In genomic region chr10:110225756-110226554, GRCh38 we compare ENCODE assay signal across 8 cellular contexts. TPM values are rescaled to one million over a fixed set of nuclear protein-coding genes. Genes with fewer than 3 reads are reported as not detected.
DNase-seq lines count a peak whose midpoint lies in the region; ATAC-seq and TF ChIP-seq lines count a peak whose summit lies in the region.

No MANE protein-coding gene starts in this region.

- H3K36me3 ChIP-seq in H7 (replicated peaks; ENCODE audit: control insufficient read depth, insufficient read depth, low read length) (no peaks in the 10 kb centered on the region), RWPE2 (ENCODE audit: low read depth) (no peaks in the 10 kb centered on the region; the same call in 1 of the 2 replicates)

- peaks cover 5% of the 10 kb centered on the region for H3K4me1 ChIP-seq in RWPE2 (ENCODE audit: insufficient read depth, poor library complexity, severe bottlenecking)
- H3K4me1 ChIP-seq in foreskin keratinocyte: no peaks in the 10 kb centered on the region

- H3K4me1 Mint-ChIP-seq in neural crest cell: peaks cover 27% of the 10 kb centered on the region
- H3K4me1 Mint-ChIP-seq in stimulated activated naive CD8-positive, alpha-beta T cell treated with anti-CD3 and anti-CD28 coated beads, Interleukin-15, amount 100 ng/mL, for 72 hours: peaks cover 58% of the 10 kb centered on the region

- H3K27me3 Mint-ChIP-seq in neural crest cell (ENCODE audit: low read depth): peaks cover 6% of the 10 kb centered on the region
- peaks cover 21% of the 10 kb centered on the region for H3K27me3 Mint-ChIP-seq in stimulated activated naive CD8-positive, alpha-beta T cell treated with anti-CD3 and anti-CD28 coated beads, Interleukin-15, amount 100 ng/mL, for 72 hours

- H3K36me3 Mint-ChIP-seq in neural crest cell (ENCODE audit: low read depth): no peaks in the 10 kb centered on the region

- H3K27ac ChIP-seq in RWPE2 (ENCODE audit: poor library complexity, severe bottlenecking): peak overlapping the region; percentile 55
- no peak overlapping the region for H3K27ac ChIP-seq in foreskin keratinocyte

- ATAC-seq in RWPE2 (ENCODE audit: low read depth) (peak; percentile 81), foreskin keratinocyte (peak; percentile 75)
- peak; percentile 84 for ATAC-seq in stimulated activated naive CD8-positive, alpha-beta T cell treated with anti-CD3 and anti-CD28 coated beads, Interleukin-15, amount 100 ng/mL, for 72 hours

- peak; percentile 61 for TF ChIP-seq CTCF in LNCaP clone FGC (IDR thresholded peaks at IDR 0.05; ENCODE audit: control insufficient read depth, extremely low read depth, insufficient read depth)
- peak; percentile 77 for TF ChIP-seq CTCF in RWPE2 (IDR thresholded peaks at IDR 0.05; ENCODE audit: poor library complexity, severe bottlenecking)
- TF ChIP-seq CTCF in foreskin keratinocyte (conservative IDR thresholded peaks at IDR 0.05): peak; percentile 83
- TF ChIP-seq CTCF in neural crest cell (conservative IDR thresholded peaks at IDR 0.05): peak; percentile 74

- DNase-seq in ELR (ENCODE audit: low read depth) (peak; percentile 97), H7 (peak; percentile 93), LNCaP clone FGC (ENCODE audit: low read depth) (peak; percentile 83), RWPE2 (ENCODE audit: low spot score) (peak; percentile 90), activated gamma-delta T cell treated with Interleukin-2 at 50 U/mL for 16 hours (peak; percentile 84), foreskin keratinocyte (peak; percentile 78 to 88), neural crest cell (ENCODE audit: low read depth, low spot score) (peak; percentile 80)
- peak; percentile 86 to 88 for DNase-seq in stimulated activated naive CD8-positive, alpha-beta T cell treated with anti-CD3 and anti-CD28 coated beads, Interleukin-15, amount 100 ng/mL, for 72 hours

- no peaks in the 10 kb centered on the region for H3K9me3 Mint-ChIP-seq in neural crest cell
- no peaks in the 10 kb centered on the region for H3K9me3 Mint-ChIP-seq in stimulated activated naive CD8-positive, alpha-beta T cell treated with anti-CD3 and anti-CD28 coated beads, Interleukin-15, amount 100 ng/mL, for 72 hours

- H3K4me3 ChIP-seq in H7 (ENCODE audit: insufficient read depth, low read depth, low read length) (peak overlapping the region; percentile 76), LNCaP clone FGC (ENCODE audit: low read depth, low read length) (peak overlapping the region; percentile 64), RWPE2 (ENCODE audit: severe bottlenecking) (peak overlapping the region; percentile 99)

- H3K27ac Mint-ChIP-seq in neural crest cell (ENCODE audit: unreplicated experiment): peak overlapping the region; percentile 91
- peak overlapping the region; percentile 94 to 98 for H3K27ac Mint-ChIP-seq in stimulated activated naive CD8-positive, alpha-beta T cell treated with anti-CD3 and anti-CD28 coated beads, Interleukin-15, amount 100 ng/mL, for 72 hours

- H3K9me3 ChIP-seq in RWPE2 (ENCODE audit: severe bottlenecking): no peaks in the 10 kb centered on the region

- peak overlapping the region; percentile 97 for H3K4me3 Mint-ChIP-seq in neural crest cell
- H3K4me3 Mint-ChIP-seq in stimulated activated naive CD8-positive, alpha-beta T cell treated with anti-CD3 and anti-CD28 coated beads, Interleukin-15, amount 100 ng/mL, for 72 hours: peak overlapping the region; percentile 96 to 99

- peaks cover 5% of the 10 kb centered on the region for H3K27me3 ChIP-seq in H7 (ENCODE audit: control insufficient read depth, insufficient read depth, low read length)
- H3K27me3 ChIP-seq in RWPE2 (ENCODE audit: insufficient read depth, poor library complexity, severe bottlenecking): no peaks in the 10 kb centered on the region
- no peaks in the 10 kb centered on the region for H3K27me3 ChIP-seq in foreskin keratinocyte

RNA-seq across cellular contexts. Expression of gene MXI1, which starts 18.6 kb away (rescaled TPM):
- total RNA-seq in H7 (2014; rRNA removed; shearing (Covaris generic)): 9.2 and 10.3 TPM in 2 replicates
- total RNA-seq in foreskin keratinocyte (6.8 and 8.4 TPM in 2 replicates), neural crest cell (18.6 and 20.6 TPM in 2 replicates)
- 3.6 and 4.0 TPM in 2 replicates for polyA plus RNA-seq in foreskin keratinocyte
